10 cellular contexts compared by ENCODE assay signal in the genomic region with DNA sequence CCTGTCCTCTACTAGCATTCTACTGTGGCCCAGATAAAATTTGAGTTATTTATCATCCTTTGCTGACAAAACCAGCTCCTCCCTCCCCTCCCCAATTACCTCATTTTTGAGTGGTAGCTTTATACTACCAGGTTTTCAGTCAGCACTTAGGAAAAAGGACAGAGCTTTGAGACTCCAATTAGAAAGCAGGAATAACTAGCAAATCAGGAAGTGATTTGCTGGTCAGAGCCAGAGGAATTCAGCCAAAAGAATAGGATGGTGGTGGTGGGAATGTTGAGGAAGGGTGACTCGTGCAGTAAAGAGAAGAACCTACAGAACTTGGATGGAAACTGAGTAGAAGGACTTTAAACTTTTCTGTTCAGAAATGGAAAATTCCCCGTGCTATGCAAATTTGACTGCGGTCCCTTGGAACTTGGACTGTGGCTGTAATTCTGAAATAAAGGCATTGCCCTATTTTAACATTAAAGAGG. TPM values are rescaled to one million over a fixed set of nuclear protein-coding genes. Genes with fewer than 3 reads are reported as not detected.
DNase-seq lines count a peak whose midpoint lies in the region; FAIRE-seq and TF ChIP-seq lines count a peak whose summit lies in the region.
"Had no signal": no experiment of that assay in that cellular context is flagged by ENCODE, and none has a peak within 500 bp of the region (broad histone marks: within the 10 kb centered on the region; RNA-seq: fewer than 3 reads in every experiment).

No MANE protein-coding gene starts in this region.

- H3K56ac ChIP-seq in H1 (replicated peaks; ENCODE audit: insufficient read length, low read depth, low read length) = no peak overlapping the region

- H3F3A ChIP-seq in PC-9 (ENCODE audit: insufficient read depth, low read depth) = peaks cover 7% of the 10 kb centered on the region

- 0 out of 2 replicates have a peak overlapping the region, but pooled peaks have one; percentile 7 for H2AK5ac ChIP-seq in H1 (ENCODE audit: low read depth, low read length)

- 0 out of 2 replicates have a peak, but pooled peaks cover 2% of the 10 kb centered on the region for H3K36me3 ChIP-seq in Caco-2 (ENCODE audit: control insufficient read depth, insufficient read depth, low read length)
- peaks cover 7% of the 10 kb centered on the region; the same call in 1 of the 2 replicates for H3K36me3 ChIP-seq in PC-9 (ENCODE audit: low read depth)
- H3K36me3 ChIP-seq in H1 (ENCODE audit: control insufficient read depth in 2 of 4, insufficient read depth in 4 of 4, low read length in 3 of 4) = no peaks in the 10 kb centered on the region

- H4K20me1 ChIP-seq in PC-9 (ENCODE audit: insufficient read depth) (peaks cover 76% of the 10 kb centered on the region), H1 (replicated peaks in 1 of 2; ENCODE audit: control insufficient read depth in 1 of 2, insufficient read depth in 2 of 2, low read length in 2 of 2) (peaks cover 6 to 29% of the 10 kb centered on the region in 2 experiments)

- CTCF ChIA-PET in Caco-2 (lab: Charles Lee) = interaction anchor here (1.3 kb wide), 1 partner anchor 31 kb away, joined by 3 read pairs; no protein-coding TSS in a partner anchor
- CTCF ChIA-PET in PC-9 (lab: Charles Lee) = no interaction called here
- CTCF ChIA-PET in H1 (lab: Charles Lee; ENCODE audit: partially characterized antibody) = interaction anchor here (0.6 to 1.1 kb wide), 2 partner anchors 398 to 410 kb away, joined by 3 to 4 read pairs; no protein-coding TSS in a partner anchor

- no peaks in the 10 kb centered on the region for H3K9me2 ChIP-seq in PC-9 (ENCODE audit: insufficient read depth)

- H3K4me3 Mint-ChIP-seq in Caco-2 (ENCODE audit: unreplicated experiment) (peak overlapping the region; percentile 35), nephron progenitor cell (no peak overlapping the region)
- H3K4me3 Mint-ChIP-seq: activated CD4-positive, alpha-beta T cell treated with anti-CD3 and anti-CD28 coated beads, Interleukin-2, amount 10 ng/mL, durations not matched to agents 7 days and 5 days had no signal

- 0 out of 2 replicates have a peak overlapping the region, but pooled peaks have one; percentile 10 for H3K27ac ChIP-seq in PC-9
- H3K27ac ChIP-seq in H1 (ENCODE audit: low read depth, low read length) = no peak overlapping the region

- peaks cover 87% of the 10 kb centered on the region for H3K79me2 ChIP-seq in PC-9 (ENCODE audit: low read depth)
- H3K79me2 ChIP-seq in H1 (ENCODE audit: control insufficient read depth in 1 of 2, insufficient read depth in 2 of 2, low read length in 2 of 2) = peaks cover 53 to 84% of the 10 kb centered on the region in 2 experiments

- H3K9me3 ChIP-seq in Caco-2 (no peaks in the 10 kb centered on the region), PC-9 (ENCODE audit: insufficient read depth, low read depth) (no peaks in the 10 kb centered on the region), H1 (ENCODE audit: insufficient read depth in 2 of 2, low read depth in 1 of 2, low read length in 1 of 2) (no peaks in the 10 kb centered on the region)

- no peak overlapping the region for H4K5ac ChIP-seq in H1 (ENCODE audit: insufficient read length, low read depth, low read length)

- no peak overlapping the region for H3K23ac ChIP-seq in H1 (ENCODE audit: insufficient read length)

- H2AFZ ChIP-seq in PC-9 (no peak overlapping the region), H1 (ENCODE audit: low read length) (no peak overlapping the region)

- 91% methylated on average over 3 of the region's 3 CpGs; no CpG with 5 or more reads in 1 of the 2 experiments for WGBS in H1 (ENCODE audit: extremely low coverage in 1 of 2, insufficient coverage in 1 of 2, insufficient read length in 1 of 2, insufficient replicate concordance in 2 of 2, low coverage in 1 of 2, low lambda C conversion rate in 2 of 2, missing lambda C conversion rate in 1 of 2), 2 experiments

- H3K4ac ChIP-seq in H1 (replicated peaks; ENCODE audit: insufficient read length, low read depth, low read length) = no peak overlapping the region

- POLR2A ChIA-PET in Caco-2 (lab: Charles Lee) (interaction anchor here (3.2 kb wide), 1 partner anchor 18 kb away, joined by 14 read pairs; a partner anchor contains a TSS), PC-9 (lab: Charles Lee; ENCODE audit: unreplicated experiment) (no interaction called here), H1 (lab: Charles Lee; ENCODE audit: partially characterized antibody) (interaction anchor here (4.3 kb wide), 1 partner anchor 19 kb away, joined by 26 read pairs; a partner anchor contains a TSS)

- no peak overlapping the region for H2BK5ac ChIP-seq in H1 (ENCODE audit: low read depth, low read length)

- H3K9me3 Mint-ChIP-seq in Caco-2 (ENCODE audit: unreplicated experiment) = no peaks in the 10 kb centered on the region
- no peaks in the 10 kb centered on the region for H3K9me3 Mint-ChIP-seq in nephron progenitor cell
- H3K9me3 Mint-ChIP-seq: activated CD4-positive, alpha-beta T cell treated with anti-CD3 and anti-CD28 coated beads, Interleukin-2, amount 10 ng/mL, durations not matched to agents 7 days and 5 days had no signal

- no peak for DNase-seq in Caco-2
- no peak for DNase-seq in PC-9
- no peak for DNase-seq in H1 (ENCODE audit: low read depth in 1 of 2, low spot score in 2 of 2)
- DNase-seq in nephron progenitor cell = no peak
- no peak for DNase-seq in ecto neural progenitor cell (ENCODE audit: low spot score)
- DNase-seq in NCI-H2227 (lab: John Stamatoyannopoulos, UW; ENCODE audit: unreplicated experiment) = no peak
- DNase-seq in SIG-M5 treated with dmso at 0.1 percent for 504 hours (lab: John Stamatoyannopoulos, UW; ENCODE audit: unreplicated experiment) = no peak
- no peak for DNase-seq in NCI-H1694 (lab: John Stamatoyannopoulos, UW)
- DNase-seq: activated CD4-positive, alpha-beta T cell treated with anti-CD3 and anti-CD28 coated beads, Interleukin-2, amount 10 ng/mL, durations not matched to agents 7 days and 5 days; NCI-H774 had no signal

- peaks cover 8% of the 10 kb centered on the region for H3K79me1 ChIP-seq in H1 (ENCODE audit: low read depth, low read length)

- no peak overlapping the region for H2BK20ac ChIP-seq in H1 (ENCODE audit: low read length)

- no peak for TF ChIP-seq RAD21 in H1 (IDR thresholded peaks at IDR 0.05 in 1 of 2, conservative IDR thresholded peaks at IDR 0.05 in 1 of 2; ENCODE audit: low read depth in 2 of 2, low read length in 2 of 2)

- H3K18ac ChIP-seq in H1 (ENCODE audit: extremely low read depth, low read length) = no peak overlapping the region

- no peak for TF ChIP-seq POLR2A in H1 (IDR thresholded peaks at IDR 0.05; ENCODE audit: control extremely low read depth in 1 of 2, low read depth in 2 of 2, low read length in 2 of 2)

- no peak for FAIRE-seq in H1 (lab: Jason Lieb, UNC)

- H3K36me3 Mint-ChIP-seq in Caco-2 (ENCODE audit: insufficient read depth, unreplicated experiment) = peaks cover 54% of the 10 kb centered on the region
- peaks cover 6% of the 10 kb centered on the region for H3K36me3 Mint-ChIP-seq in nephron progenitor cell (ENCODE audit: low read depth)

- TF ChIP-seq CTCF in Caco-2 (IDR thresholded peaks at IDR 0.05; ENCODE audit: insufficient read depth in 1 of 2, low read depth in 1 of 2, low read length in 1 of 2, severe bottlenecking in 1 of 2, unreplicated experiment in 1 of 2) = no peak
- TF ChIP-seq CTCF in PC-9 (conservative IDR thresholded peaks at IDR 0.05) = no peak
- TF ChIP-seq CTCF in H1 (IDR thresholded peaks at IDR 0.05; ENCODE audit: control extremely low read depth in 1 of 3, insufficient read depth in 1 of 3, low read depth in 1 of 3, low read length in 3 of 3) = no peak
- TF ChIP-seq CTCF in nephron progenitor cell (IDR thresholded peaks at IDR 0.05) = no peak

- H3K4me1 ChIP-seq in Caco-2 (peaks cover 52% of the 10 kb centered on the region), PC-9 (replicated peaks; ENCODE audit: insufficient read depth) (peaks cover 49% of the 10 kb centered on the region), H1 (replicated peaks in 1 of 4; ENCODE audit: control insufficient read depth in 3 of 4, insufficient read depth in 4 of 4, low read length in 3 of 4) (peaks cover 0 to 6% (median 2%) of the 10 kb centered on the region in 4 experiments; a peak in 5 of 7 replicates)

- H3K4me3 ChIP-seq in Caco-2 (ENCODE audit: low read depth, low read length) (no peak overlapping the region), PC-9 (peak overlapping the region; percentile 12; the same call in 1 of the 2 replicates), H1 (ENCODE audit: extremely low read depth in 1 of 4, insufficient read depth in 2 of 4, low read depth in 3 of 4, low read length in 4 of 4) (no peak overlapping the region)

- H2BK12ac ChIP-seq in H1 (ENCODE audit: low read depth, low read length) = no peak overlapping the region

- H3K4me2 ChIP-seq in PC-9 (peak overlapping the region; percentile 92), H1 (ENCODE audit: insufficient read depth in 1 of 2, low read depth in 2 of 2, low read length in 2 of 2) (no peak overlapping the region)

- intact Hi-C loops in Caco-2 (cut with micrococcal nuclease; ENCODE audit: unreplicated experiment) = no loop called here
- intact Hi-C loops in PC-9 (cut with micrococcal nuclease; ENCODE audit: unreplicated experiment) = no loop called here

- H3K23me2 ChIP-seq in H1 (ENCODE audit: low read depth, low read length) = peaks cover 7% of the 10 kb centered on the region

- BruUV-seq in Caco-2 (replicated peaks; lab: Mats Ljungman, UMichigan) = no TSS peak
- BruUV-seq in PC-9 (replicated peaks; lab: Mats Ljungman, UMichigan) = no TSS peak

- no peak for TF ChIP-seq EP300 in H1 (IDR thresholded peaks at IDR 0.05; ENCODE audit: borderline replicate concordance in 1 of 2, low read depth in 2 of 2, low read length in 2 of 2)

- H2BK120ac ChIP-seq in H1 (replicated peaks; ENCODE audit: low read depth, low read length) = no peak overlapping the region

- H3K27me3 Mint-ChIP-seq in Caco-2 (ENCODE audit: insufficient read depth, unreplicated experiment) (no peaks in the 10 kb centered on the region), nephron progenitor cell (ENCODE audit: low read depth, poor library complexity) (no peaks in the 10 kb centered on the region)
- H3K27me3 Mint-ChIP-seq: activated CD4-positive, alpha-beta T cell treated with anti-CD3 and anti-CD28 coated beads, Interleukin-2, amount 10 ng/mL, durations not matched to agents 7 days and 5 days had no signal

- no peak overlapping the region for H3K14ac ChIP-seq in H1 (ENCODE audit: insufficient read length)

- H3K27ac Mint-ChIP-seq in Caco-2 (ENCODE audit: unreplicated experiment) (no peak overlapping the region), nephron progenitor cell (peak overlapping the region; percentile 15)
- H3K27ac Mint-ChIP-seq: activated CD4-positive, alpha-beta T cell treated with anti-CD3 and anti-CD28 coated beads, Interleukin-2, amount 10 ng/mL, durations not matched to agents 7 days and 5 days had no signal

- H2BK15ac ChIP-seq in H1 (ENCODE audit: low read length) = no peak overlapping the region

- H3K9ac ChIP-seq in H1 (replicated peaks in 1 of 4; ENCODE audit: extremely low read depth in 1 of 4, low read depth in 3 of 4, low read length in 3 of 4) = no peak overlapping the region

- no peaks in the 10 kb centered on the region for H3K27me3 ChIP-seq in Caco-2 (replicated peaks; ENCODE audit: control insufficient read depth, insufficient read depth, low read length)
- H3K27me3 ChIP-seq in PC-9 (ENCODE audit: insufficient read depth, low read depth) = no peaks in the 10 kb centered on the region
- H3K27me3 ChIP-seq in H1 (replicated peaks in 1 of 4; ENCODE audit: control insufficient read depth in 3 of 4, extremely low read depth in 1 of 4, insufficient read depth in 3 of 4, low read length in 3 of 4) = no peaks in the 10 kb centered on the region

- H4K91ac ChIP-seq in H1 (replicated peaks; ENCODE audit: insufficient read length, low read length) = no peak overlapping the region

- peaks cover 41% of the 10 kb centered on the region for H3K4me1 Mint-ChIP-seq in Caco-2 (ENCODE audit: low read depth, unreplicated experiment)
- peaks cover 42% of the 10 kb centered on the region for H3K4me1 Mint-ChIP-seq in nephron progenitor cell

- no peak overlapping the region for H4K8ac ChIP-seq in H1 (ENCODE audit: extremely low read depth, insufficient read depth, low read length)

RNA-seq across cellular contexts. Expression of a gene that starts 3.7 kb away (rescaled TPM):
- total RNA-seq in Caco-2 (2022) (457 and 467 TPM in 2 replicates), PC-9 (2021) (381 and 383 TPM in 2 replicates)
- 164 and 174 TPM in 2 replicates for total RNA-seq in H1 (2021; fragmentation: NEBNext Ultra II Directional; extraction: Animal tissue kit (Norgen Biotek cat#: 25700))
- 100 and 188 TPM in 2 replicates for polyA plus RNA-seq in H1 (2011; rRNA removed)
- 199 TPM for polyA plus RNA-seq in H1 (2011; cell fraction: cytosol; rRNA removed)
- 56.0 TPM for polyA plus RNA-seq in H1 (2011; cell fraction: nucleus; rRNA removed)
- 177 to 224 TPM (median 188 TPM) in 4 replicates for polyA plus RNA-seq in H1 (2012, experiment 1 of 2)
- polyA plus RNA-seq in H1 (2012, experiment 2 of 2) = 35.3 TPM
- 207 TPM for polyA plus RNA-seq in H1 (2013, experiment 1 of 2)
- 203 TPM for polyA plus RNA-seq in H1 (2013, experiment 2 of 2)
- 82.3 and 109 TPM in 2 replicates for polyA minus RNA-seq in H1 (2011; rRNA and poly(A)+ RNA removed)
- polyA minus RNA-seq in H1 (2011; cell fraction: cytosol; rRNA and poly(A)+ RNA removed) = 64.8 TPM
- 41.4 TPM for polyA minus RNA-seq in H1 (2011; cell fraction: nucleus; rRNA and poly(A)+ RNA removed)

RNA-seq across cellular contexts. Expression of a gene that starts 18.0 kb away (rescaled TPM):
- total RNA-seq in Caco-2 (2022) (272 and 276 TPM in 2 replicates), PC-9 (2021) (469 and 532 TPM in 2 replicates)
- 238 and 247 TPM in 2 replicates for total RNA-seq in H1 (2021; fragmentation: NEBNext Ultra II Directional; extraction: Animal tissue kit (Norgen Biotek cat#: 25700))
- polyA plus RNA-seq in H1 (2011; rRNA removed) = 88.4 and 188 TPM in 2 replicates
- 203 TPM for polyA plus RNA-seq in H1 (2011; cell fraction: cytosol; rRNA removed)
- polyA plus RNA-seq in H1 (2011; cell fraction: nucleus; rRNA removed) = 60.5 TPM
- polyA plus RNA-seq in H1 (2012, experiment 1 of 2) = 198 to 308 TPM (median 222 TPM) in 4 replicates
- polyA plus RNA-seq in H1 (2012, experiment 2 of 2) = 81.9 TPM
- 348 TPM for polyA plus RNA-seq in H1 (2013, experiment 1 of 2)
- polyA plus RNA-seq in H1 (2013, experiment 2 of 2) = 332 TPM
- 151 and 173 TPM in 2 replicates for polyA minus RNA-seq in H1 (2011; rRNA and poly(A)+ RNA removed)
- 91.4 TPM for polyA minus RNA-seq in H1 (2011; cell fraction: cytosol; rRNA and poly(A)+ RNA removed)
- polyA minus RNA-seq in H1 (2011; cell fraction: nucleus; rRNA and poly(A)+ RNA removed) = 165 TPM

RNA-seq across cellular contexts. Expression of a gene that starts 45.8 kb away (rescaled TPM):
- total RNA-seq in Caco-2 (2022) = 0.41 and 0.49 TPM in 2 replicates
- 0.88 and 1.3 TPM in 2 replicates for total RNA-seq in PC-9 (2021)
- 0.32 and 0.78 TPM in 2 replicates for total RNA-seq in H1 (2021; fragmentation: NEBNext Ultra II Directional; extraction: Animal tissue kit (Norgen Biotek cat#: 25700))
- polyA plus RNA-seq in H1 (2011; rRNA removed) = 0.06 and 0.16 TPM in 2 replicates
- polyA plus RNA-seq in H1 (2011; cell fraction: cytosol; rRNA removed) = 0.21 TPM
- polyA plus RNA-seq in H1 (2011; cell fraction: nucleus; rRNA removed) = 0.20 TPM
- polyA plus RNA-seq in H1 (2012, experiment 1 of 2) = 0.23 to 0.49 TPM (median 0.34 TPM) in 4 replicates
- not detected for polyA plus RNA-seq in H1 (2012, experiment 2 of 2)
- polyA plus RNA-seq in H1 (2013, experiment 1 of 2) = 0.14 TPM
- 0.18 TPM for polyA plus RNA-seq in H1 (2013, experiment 2 of 2)
- 0.05 and 0.54 TPM in 2 replicates for polyA minus RNA-seq in H1 (2011; rRNA and poly(A)+ RNA removed)
- polyA minus RNA-seq in H1 (2011; cell fraction: cytosol; rRNA and poly(A)+ RNA removed) = not detected
- polyA minus RNA-seq in H1 (2011; cell fraction: nucleus; rRNA and poly(A)+ RNA removed) = 0.50 TPM
